In the genomic region with DNA sequence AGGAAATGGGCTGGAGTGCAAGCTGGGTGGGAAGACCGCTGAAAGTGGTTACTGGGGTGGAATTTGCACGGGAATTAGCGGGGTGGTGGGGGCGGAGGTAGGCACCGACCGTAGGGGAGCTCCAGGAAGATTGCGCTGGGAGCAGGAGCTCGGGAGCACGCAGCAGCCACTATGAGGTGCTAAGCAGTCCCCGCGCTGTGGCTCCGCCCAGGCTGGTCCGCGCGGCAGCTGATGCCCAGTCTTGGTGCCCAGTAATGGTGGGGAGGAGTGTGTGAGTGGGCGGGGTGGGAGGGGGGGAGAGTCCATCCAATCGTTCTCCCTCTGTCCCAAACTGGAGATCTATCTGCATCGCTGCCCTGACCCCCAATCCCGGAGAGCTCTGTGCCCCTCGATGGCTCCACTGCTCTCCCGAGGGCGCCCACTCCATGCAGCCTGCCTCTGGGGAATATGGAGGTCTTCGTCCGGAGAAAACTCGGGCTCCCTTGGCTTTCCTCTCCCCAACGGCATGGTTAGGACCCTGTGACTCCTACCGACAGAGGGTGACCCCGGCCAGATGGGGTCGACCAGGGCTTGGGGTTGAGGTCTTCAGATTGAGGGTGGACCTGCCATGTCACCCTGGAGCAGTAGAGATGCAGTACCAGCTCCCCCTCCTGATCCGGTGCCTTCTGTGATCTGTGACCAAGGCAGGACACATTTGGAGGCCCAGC, we compare ENCODE assay signal across 10 cellular contexts. TPM values are rescaled to one million over a fixed set of nuclear protein-coding genes. Genes with fewer than 3 reads are reported as not detected.
DNase-seq lines count a peak whose midpoint lies in the region; ATAC-seq, FAIRE-seq and TF ChIP-seq lines count a peak whose summit lies in the region.
"Had no signal": no experiment of that assay in that cellular context is flagged by ENCODE, and none has a peak within 500 bp of the region (broad histone marks: within the 10 kb centered on the region; RNA-seq: fewer than 3 reads in every experiment).

No MANE protein-coding gene starts in this region.

- H3K9me3 Mint-ChIP-seq in HFFc6 = no peaks in the 10 kb centered on the region

- peaks cover 2% of the 10 kb centered on the region for H3K36me3 Mint-ChIP-seq in HFFc6 (ENCODE audit: low read depth)

- TF ChIP-seq CTCF in HFFc6 (IDR thresholded peaks at IDR 0.05) = no peak

- H3K27ac ChIP-seq in angular gyrus (ENCODE audit: low read depth, low read length) (peak overlapping the region; percentile 75), skin epidermis (peak overlapping the region in 18 of 21 experiments; percentile 4 to 87 (median 59))
- H3K27ac ChIP-seq: SK-N-MC had no signal

- H3K4me3 ChIP-seq in skin epidermis = peak overlapping the region in 5 of 7 experiments; percentile 30 to 49 (median 37)
- H3K4me3 ChIP-seq: SK-N-MC had no signal

- peak overlapping the region; percentile 89 for H3K4me3 Mint-ChIP-seq in HFFc6

- peaks cover 15% of the 10 kb centered on the region for H3K4me1 Mint-ChIP-seq in HFFc6 (ENCODE audit: low read depth)

- no peak for FAIRE-seq in RCC 7860 (lab: Jason Lieb, UNC)
- FAIRE-seq: frontal cortex had no signal

- no peaks in the 10 kb centered on the region; the same call in 1 of the 2 replicates for H3K27me3 Mint-ChIP-seq in HFFc6 (ENCODE audit: insufficient read depth)

- H3K27ac Mint-ChIP-seq in HFFc6 = no peak overlapping the region

- DNase-seq in HFFc6 (no peak), iPS-NIHi7 (ENCODE audit: extremely low spot score) (peak; percentile 45), RCC 7860 (ENCODE audit: low spot score) (no peak), SIG-M5 (lab: John Stamatoyannopoulos, UW) (no peak)

- ATAC-seq in HG03457 (IDR thresholded peaks at IDR 0.05; ENCODE audit: unreplicated experiment) (no peak), GM21786 (IDR thresholded peaks at IDR 0.05; ENCODE audit: unreplicated experiment) (no peak)

RNA-seq across cellular contexts. Expression of gene TP53TG5, which starts 5.3 kb away (rescaled TPM):
- not detected for total RNA-seq in HFFc6 (2021; fragmentation: NEBNext Ultra II Directional; extraction: Animal tissue kit (Norgen Biotek cat#: 25700))
- total RNA-seq: frontal cortex had no signal

RNA-seq across cellular contexts. Expression of gene SYS1, which starts 9.8 kb away (rescaled TPM):
- 10 to 100 TPM; 22.9 to 34.1 (median 27.6) TPM for total RNA-seq in HFFc6 (2021; fragmentation: NEBNext Ultra II Directional; extraction: Animal tissue kit (Norgen Biotek cat#: 25700))

RNA-seq across cellular contexts. Expression of gene SDC4, which starts 24.6 kb away (rescaled TPM):
- 100 to 1,000 TPM; 122 to 146 (median 135) TPM for total RNA-seq in HFFc6 (2021; fragmentation: NEBNext Ultra II Directional; extraction: Animal tissue kit (Norgen Biotek cat#: 25700))

RNA-seq across cellular contexts. Expression of gene DBNDD2, which starts 35.3 kb away (rescaled TPM):
- total RNA-seq in HFFc6 (2021; fragmentation: NEBNext Ultra II Directional; extraction: Animal tissue kit (Norgen Biotek cat#: 25700)) = 10 to 100 TPM; 15.2 to 19.5 (median 19.0) TPM

RNA-seq across cellular contexts. Expression of gene PIGT, which starts 43.1 kb away (rescaled TPM):
- total RNA-seq in HFFc6 (2021; fragmentation: NEBNext Ultra II Directional; extraction: Animal tissue kit (Norgen Biotek cat#: 25700)) = 10 to 100 TPM; 76.7 to 94.0 (median 81.8) TPM
